ENCODE assay signal across 10 cellular contexts in genomic region chr17:2243953-2244352, GRCh38. TPM values are rescaled to one million over a fixed set of nuclear protein-coding genes. Genes with fewer than 3 reads are reported as not detected.
DNase-seq lines count a peak whose midpoint lies in the region; ATAC-seq and TF ChIP-seq lines count a peak whose summit lies in the region.
"Had no signal": no experiment of that assay in that cellular context is flagged by ENCODE, and none has a peak within 500 bp of the region (broad histone marks: within the 10 kb centered on the region; RNA-seq: fewer than 3 reads in every experiment).

No MANE protein-coding gene starts in this region.

- peaks cover 26 to 33% (median 26%) of the 10 kb centered on the region in 3 donors for H3K4me1 Mint-ChIP-seq in T-cell
- H3K4me1 Mint-ChIP-seq in stimulated activated naive B cell treated with anti-CD40 and anti-IgM and Interleukin-4, amounts not matched to agents 10 μg/mL and 1 μg/mL and 100 μg/mL, for 72 hours, result peaks cover 12 to 14% of the 10 kb centered on the region in 2 donors

- H3K79me2 ChIP-seq in GM23248 (ENCODE audit: insufficient read depth), result peaks cover 13% of the 10 kb centered on the region
- no peaks in the 10 kb centered on the region for H3K79me2 ChIP-seq in hepatocyte

- peaks cover 42% of the 10 kb centered on the region for H3K36me3 Mint-ChIP-seq in T-cell
- H3K36me3 Mint-ChIP-seq in stimulated activated naive B cell treated with anti-CD40 and anti-IgM and Interleukin-4, amounts not matched to agents 10 μg/mL and 1 μg/mL and 100 μg/mL, for 72 hours, result peaks cover 27 to 52% of the 10 kb centered on the region in 2 donors

- no peaks in the 10 kb centered on the region for H3K9me3 ChIP-seq in GM23248 (ENCODE audit: low read depth)
- H3K9me3 ChIP-seq in hepatocyte (ENCODE audit: low read depth), result no peaks in the 10 kb centered on the region
- H3K9me3 ChIP-seq in WERI-Rb-1 (ENCODE audit: severe bottlenecking), result no peaks in the 10 kb centered on the region

- peaks cover 43% of the 10 kb centered on the region for H3K4me1 ChIP-seq in GM23248 (ENCODE audit: insufficient read depth)
- H3K4me1 ChIP-seq in hepatocyte (ENCODE audit: insufficient read depth), result no peaks in the 10 kb centered on the region

- H3K4me2 ChIP-seq in GM23248 (ENCODE audit: unreplicated experiment) (peak overlapping the region; percentile 68), hepatocyte (no peak overlapping the region)

- H2AFZ ChIP-seq in GM23248 (no peak overlapping the region), hepatocyte (no peak overlapping the region)

- H3K27me3 Mint-ChIP-seq in T-cell, result no peaks in the 10 kb centered on the region
- H3K27me3 Mint-ChIP-seq in stimulated activated naive B cell treated with anti-CD40 and anti-IgM and Interleukin-4, amounts not matched to agents 10 μg/mL and 1 μg/mL and 100 μg/mL, for 72 hours, result no peaks in the 10 kb centered on the region

- H3F3A ChIP-seq in GM23248 (ENCODE audit: insufficient read depth), result peaks cover 56% of the 10 kb centered on the region

- H3K27ac ChIP-seq in GM23248 (peak overlapping the region; percentile 99), hepatocyte (peak overlapping the region; percentile 80), WERI-Rb-1 (no peak overlapping the region)
- H3K27ac ChIP-seq: RWPE1 had no signal

- 85 to 90% methylated on average over 5 of the region's 5 CpGs for WGBS in GM23248 (ENCODE audit: low coverage in 1 of 2, low lambda C conversion rate in 2 of 2, missing lambda C conversion rate in 2 of 2), 2 experiments
- WGBS in hepatocyte (ENCODE audit: low lambda C conversion rate, missing lambda C conversion rate), result 93% methylated on average over 5 of the region's 5 CpGs

- no peaks in the 10 kb centered on the region for H3K9me3 Mint-ChIP-seq in T-cell
- no peaks in the 10 kb centered on the region for H3K9me3 Mint-ChIP-seq in stimulated activated naive B cell treated with anti-CD40 and anti-IgM and Interleukin-4, amounts not matched to agents 10 μg/mL and 1 μg/mL and 100 μg/mL, for 72 hours

- H3K4me3 ChIP-seq in GM23248, result peak overlapping the region; percentile 33
- H3K4me3 ChIP-seq in hepatocyte, result no peak overlapping the region
- no peak overlapping the region for H3K4me3 ChIP-seq in WERI-Rb-1 (ENCODE audit: low read depth, low read length)
- H3K4me3 ChIP-seq: GM12878 had no signal

- peak overlapping the region; percentile 87 for H3K9ac ChIP-seq in GM23248

- ATAC-seq in T-cell (replicated peaks in 1 of 4), result no peak
- ATAC-seq in stimulated activated naive B cell treated with anti-CD40 and anti-IgM and Interleukin-4, amounts not matched to agents 10 μg/mL and 1 μg/mL and 100 μg/mL, for 72 hours (replicated peaks), result no peak

- in situ Hi-C loops in GM23248 (cut with MboI), result loop anchor here (10.0 kb wide), 1 partner anchor 179 kb away; no protein-coding TSS in a partner anchor

- H3K4me3 Mint-ChIP-seq in T-cell, result no peak overlapping the region
- no peak overlapping the region for H3K4me3 Mint-ChIP-seq in stimulated activated naive B cell treated with anti-CD40 and anti-IgM and Interleukin-4, amounts not matched to agents 10 μg/mL and 1 μg/mL and 100 μg/mL, for 72 hours

- peak overlapping the region; percentile 27 to 48 for H3K27ac Mint-ChIP-seq in T-cell
- peak overlapping the region; percentile 16 for H3K27ac Mint-ChIP-seq in stimulated activated naive B cell treated with anti-CD40 and anti-IgM and Interleukin-4, amounts not matched to agents 10 μg/mL and 1 μg/mL and 100 μg/mL, for 72 hours

- DNase-seq in GM23248, result peak; percentile 61
- no peak for DNase-seq in T-cell
- no peak for DNase-seq in hepatocyte (ENCODE audit: low spot score)
- no peak for DNase-seq in stimulated activated naive B cell treated with anti-CD40 and anti-IgM and Interleukin-4, amounts not matched to agents 10 μg/mL and 1 μg/mL and 100 μg/mL, for 72 hours
- no peak for DNase-seq in OCI-M1 (lab: John Stamatoyannopoulos, UW)
- DNase-seq in WERI-Rb-1, result no peak
- DNase-seq in stimulated activated CD4-positive, alpha-beta T cell treated with anti-CD3 and anti-CD28 coated beads, Interleukin-4, amount 100 ng/mL, for 24 hours, result no peak
- DNase-seq: activated effector memory CD4-positive, alpha-beta T cell treated with anti-CD3 and anti-CD28 coated beads, Interleukin-2, amount 50 U/mL, for 16 hours had no signal

- H3K27me3 ChIP-seq in GM23248 (replicated peaks; ENCODE audit: insufficient read depth), result no peaks in the 10 kb centered on the region
- H3K27me3 ChIP-seq in hepatocyte, result no peaks in the 10 kb centered on the region
- H3K27me3 ChIP-seq in WERI-Rb-1 (ENCODE audit: insufficient read depth, low read depth, severe bottlenecking), result no peaks in the 10 kb centered on the region

- CTCF ChIA-PET in T-cell (lab: Charles Lee), result interaction anchor here (1.1 to 4.1 kb wide), 9 partner anchors 10 to 950 kb away, joined by 4 to 58 read pairs (median 7); partner anchors contain the start of gene HIC1 (in 2 of the 2)

- POLR2A ChIA-PET in T-cell (lab: Charles Lee), result interaction anchor here in 1 of 2 donors (0.6 to 0.7 kb wide), 2 partner anchors 40 to 1060 kb away, joined by 3 read pairs; no protein-coding TSS in a partner anchor

- H4K20me1 ChIP-seq in GM23248 (ENCODE audit: insufficient read depth), result no peaks in the 10 kb centered on the region
- H4K20me1 ChIP-seq in hepatocyte (ENCODE audit: insufficient read depth, poor library complexity, severe bottlenecking), result no peaks in the 10 kb centered on the region

- no peak for TF ChIP-seq CTCF in hepatocyte (IDR thresholded peaks at IDR 0.05; ENCODE audit: poor library complexity)
- TF ChIP-seq CTCF in WERI-Rb-1 (IDR thresholded peaks at IDR 0.05; ENCODE audit: low read depth, low read length), result no peak

- no peaks in the 10 kb centered on the region for H3K9me2 ChIP-seq in GM23248 (ENCODE audit: insufficient read depth)
- H3K9me2 ChIP-seq in hepatocyte (replicated peaks; ENCODE audit: insufficient read depth), result no peaks in the 10 kb centered on the region

- H3K36me3 ChIP-seq in GM23248 (ENCODE audit: low read depth) (no peaks in the 10 kb centered on the region), hepatocyte (replicated peaks; ENCODE audit: insufficient read depth, low read depth) (no peaks in the 10 kb centered on the region), WERI-Rb-1 (peaks cover 37% of the 10 kb centered on the region)

RNA-seq across cellular contexts. Expression of gene SMG6, which starts 59.6 kb away (rescaled TPM):
- total RNA-seq in GM23248 (2014; rRNA removed; shearing (Covaris generic)), result 34.9 and 63.1 TPM in 2 replicates
- polyA plus RNA-seq in GM23248 (2016; fragmentation: Nextera tagmentation; extraction: Ambion mirVana) (16.8 and 18.7 TPM in 2 replicates), hepatocyte (11.9 and 12.1 TPM in 2 replicates)
- total RNA-seq in T-cell (10 to 100 TPM; 42.7 to 55.4 (median 45.9) TPM), hepatocyte (8.5 and 19.9 TPM in 2 replicates)

RNA-seq across cellular contexts. Expression of gene SRR, which starts 59.8 kb away (rescaled TPM):
- 24.2 and 26.3 TPM in 2 replicates for total RNA-seq in GM23248 (2014; rRNA removed; shearing (Covaris generic))
- 28.8 and 29.8 TPM in 2 replicates for polyA plus RNA-seq in GM23248 (2016; fragmentation: Nextera tagmentation; extraction: Ambion mirVana)
- 1 to 10 TPM; 3.5 to 8.8 (median 5.2) TPM for total RNA-seq in T-cell
- total RNA-seq in hepatocyte, result 16.0 and 27.7 TPM in 2 replicates
- 7.8 and 11.2 TPM in 2 replicates for polyA plus RNA-seq in hepatocyte
